ENCODE assay signal across 11 cellular contexts in the genomic region with DNA sequence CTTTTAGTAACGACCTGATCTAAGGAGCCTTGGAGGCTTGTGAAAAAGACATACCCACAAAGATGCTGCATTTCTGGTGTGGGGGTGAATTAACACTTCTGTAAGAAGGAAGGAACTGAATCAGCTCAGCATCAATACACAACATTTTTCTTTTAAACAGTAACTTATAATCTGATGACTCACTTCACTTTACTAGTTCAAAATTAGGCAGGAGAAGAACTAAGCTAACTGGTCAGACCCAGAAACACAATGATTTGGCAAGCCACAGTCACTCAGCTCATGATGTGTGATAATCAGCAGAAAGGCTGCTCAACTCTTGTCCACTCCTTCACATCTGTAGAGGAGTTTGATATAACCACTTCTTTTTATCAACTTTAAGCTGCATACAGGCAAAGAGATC. TPM values are rescaled to one million over a fixed set of nuclear protein-coding genes. Genes with fewer than 3 reads are reported as not detected.
A peak's percentile ranks its signal among the peaks of the same experiment; 100 is the strongest.
DNase-seq lines count a peak whose midpoint lies in the region; ATAC-seq and TF ChIP-seq lines count a peak whose summit lies in the region.
"Had no signal": no experiment of that assay in that cellular context is flagged by ENCODE, and none has a peak within 500 bp of the region (broad histone marks: within the 10 kb centered on the region; RNA-seq: fewer than 3 reads in every experiment).

No MANE protein-coding gene starts in this region.

- no peaks in the 10 kb centered on the region for H3K27me3 ChIP-seq in tibial artery

- no peaks in the 10 kb centered on the region for H3K9me3 ChIP-seq in tibial artery

- no peak for TF ChIP-seq CTCF in fibroblast of the aortic adventitia (IDR thresholded peaks at IDR 0.05; ENCODE audit: insufficient read depth, low read length)
- no peak for TF ChIP-seq CTCF in tibial artery (IDR thresholded peaks at IDR 0.05)

- DNase-seq in GM04503 (ENCODE audit: low read depth) (peak; percentile 16), OCI-M1 (lab: John Stamatoyannopoulos, UW) (peak; percentile 82), fibroblast of the aortic adventitia (ENCODE audit: low read depth) (peak; percentile 57), DMS53 (lab: John Stamatoyannopoulos, UW) (no peak), NCI-H2107 (lab: John Stamatoyannopoulos, UW) (no peak), NCI-H187 treated with DMSO at 0.1 percent for 48 hours (lab: John Stamatoyannopoulos, UW) (no peak), tibial artery (no peak)
- DNase-seq: head of caudate nucleus, NCI-H1436 had no signal

- H3K27ac ChIP-seq in tibial artery: no peak overlapping the region

- intact Hi-C loops in tibial artery (cut with DNase I; ENCODE audit: low total_unique reads): no loop called here

- peaks cover 0 to 17% (median 3%) of the 10 kb centered on the region in 4 donors for H3K4me1 ChIP-seq in tibial artery

- H3K4me3 ChIP-seq in fibroblast of the aortic adventitia (ENCODE audit: low read depth, low read length): no peak overlapping the region
- no peak overlapping the region for H3K4me3 ChIP-seq in tibial artery

- ATAC-seq in GM21825 (IDR thresholded peaks at IDR 0.05; ENCODE audit: unreplicated experiment): peak; percentile 30

- no peaks in the 10 kb centered on the region for H3K36me3 ChIP-seq in tibial artery

RNA-seq across cellular contexts. Expression of gene MMAA, which starts 4.6 kb away (rescaled TPM):
- 9.2 and 15.9 TPM in 2 replicates for total RNA-seq in fibroblast of the aortic adventitia (ENCODE audit: low replicate concordance)

RNA-seq across cellular contexts. Expression of gene C4orf51, which starts 56.1 kb away (rescaled TPM):
- total RNA-seq in fibroblast of the aortic adventitia (ENCODE audit: low replicate concordance): not detected in 2 replicates
- total RNA-seq: posterior vena cava had no signal

Comparison
In these comparisons a context has a peak if more than half of its experiments do, and no peak if none do; other contexts are left out.
1. DNase-seq: peak in GM04503 (single experiment), OCI-M1 (single experiment) and fibroblast of the aortic adventitia (single experiment); none in DMS53 (single experiment), NCI-H2107 (single experiment), NCI-H187 treated with DMSO at 0.1 percent for 48 hours (single experiment) and tibial artery (0 of 2).